Comparison of ENCODE assay signal across 13 cellular contexts in the genomic region with DNA sequence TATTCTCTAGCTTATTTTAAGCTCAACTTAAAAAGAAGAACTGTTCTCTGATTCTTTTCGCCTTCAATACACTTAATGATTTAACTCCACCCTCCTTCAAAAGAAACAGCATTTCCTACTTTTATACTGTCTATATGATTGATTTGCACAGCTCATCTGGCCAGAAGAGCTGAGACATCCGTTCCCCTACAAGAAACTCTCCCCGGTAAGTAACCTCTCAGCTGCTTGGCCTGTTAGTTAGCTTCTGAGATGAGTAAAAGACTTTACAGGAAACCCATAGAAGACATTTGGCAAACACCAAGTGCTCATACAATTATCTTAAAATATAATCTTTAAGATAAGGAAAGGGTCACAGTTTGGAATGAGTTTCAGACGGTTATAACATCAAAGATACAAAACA. TPM values are rescaled to one million over a fixed set of nuclear protein-coding genes. Genes with fewer than 3 reads are reported as not detected.
A peak's percentile ranks its signal among the peaks of the same experiment; 100 is the strongest.
DNase-seq lines count a peak whose midpoint lies in the region; ATAC-seq and TF ChIP-seq lines count a peak whose summit lies in the region.
"Had no signal": no experiment of that assay in that cellular context is flagged by ENCODE, and none has a peak within 500 bp of the region (broad histone marks: within the 10 kb centered on the region; RNA-seq: fewer than 3 reads in every experiment).

A gene (plus strand): TSS at position 163 of the 400 bp plus-strand sequence. CDS start 1,957 bp downstream, outside the sequence.

- intact Hi-C loops in stomach (cut with DNase I; ENCODE audit: low total_unique reads) = loop anchor here (10.0 kb wide), 1 partner anchor 426 kb away; a partner anchor contains a TSS

- H3K9me3 Mint-ChIP-seq in activated CD4-positive, alpha-beta T cell treated with anti-CD3 and anti-CD28 coated beads, Interleukin-2, amount 10 ng/mL, durations not matched to agents 7 days and 5 days = peaks cover 4% of the 10 kb centered on the region
- H3K9me3 Mint-ChIP-seq in immature natural killer cell = peaks cover 0 to 1% (median 0%) of the 10 kb centered on the region in 6 donors
- H3K9me3 Mint-ChIP-seq: GM23338 had no signal

- peaks cover 0 to 22% (median 0%) of the 10 kb centered on the region in 3 donors for H3K27me3 ChIP-seq in stomach

- POLR2A ChIA-PET in activated CD4-positive, alpha-beta T cell treated with anti-CD3 and anti-CD28 coated beads, Interleukin-2, amount 10 ng/mL, durations not matched to agents 7 days and 5 days (lab: Charles Lee) = interaction anchor here (0.8 to 1.8 kb wide), 3 partner anchors 71 to 273 kb away, joined by 3 to 7 read pairs (median 3); no protein-coding TSS in a partner anchor

- peak within 1 kb of the TSS; percentile 65 for H3K4me3 Mint-ChIP-seq in activated CD4-positive, alpha-beta T cell treated with anti-CD3 and anti-CD28 coated beads, Interleukin-2, amount 10 ng/mL, durations not matched to agents 7 days and 5 days
- H3K4me3 Mint-ChIP-seq in immature natural killer cell = peak within 1 kb of the TSS; percentile 60 to 88 (median 72)
- H3K4me3 Mint-ChIP-seq: GM23338 had no signal

- 38 to 44% (median 42%) methylated on average over 4 of the region's 4 CpGs for WGBS in stomach, 5 donors

- peak within 1 kb of the TSS in 4 of 5 donors; percentile 15 to 51 (median 38) for H3K27ac ChIP-seq in stomach
- H3K27ac ChIP-seq: suprapubic skin had no signal

- no peak for TF ChIP-seq EP300 in stomach (IDR thresholded peaks at IDR 0.05)

- H3K4me1 ChIP-seq in stomach = no peaks in the 10 kb centered on the region
- H3K4me1 ChIP-seq: suprapubic skin had no signal

- no peak for TF ChIP-seq POLR2A in stomach (IDR thresholded peaks at IDR 0.05)

- H3K27me3 Mint-ChIP-seq in activated CD4-positive, alpha-beta T cell treated with anti-CD3 and anti-CD28 coated beads, Interleukin-2, amount 10 ng/mL, durations not matched to agents 7 days and 5 days = peaks cover 34% of the 10 kb centered on the region
- peaks cover 2 to 7% (median 5%) of the 10 kb centered on the region in 3 donors for H3K27me3 Mint-ChIP-seq in immature natural killer cell (ENCODE audit: low read depth in 3 of 3)

- no peaks in the 10 kb centered on the region for H3K36me3 ChIP-seq in stomach
- H3K36me3 ChIP-seq: suprapubic skin had no signal

- ATAC-seq in GM18907 (IDR thresholded peaks at IDR 0.05; ENCODE audit: unreplicated experiment) (no peak), GM21529 (IDR thresholded peaks at IDR 0.05; ENCODE audit: unreplicated experiment) (no peak), GM18517 (IDR thresholded peaks at IDR 0.05; ENCODE audit: unreplicated experiment) (no peak)
- ATAC-seq: GM23338 had no signal

- H3K9me3 ChIP-seq in stomach = no peaks in the 10 kb centered on the region
- H3K9me3 ChIP-seq: suprapubic skin had no signal

- no peak for TF ChIP-seq CTCF in stomach (IDR thresholded peaks at IDR 0.05)

- CTCF ChIA-PET in activated CD4-positive, alpha-beta T cell treated with anti-CD3 and anti-CD28 coated beads, Interleukin-2, amount 10 ng/mL, durations not matched to agents 7 days and 5 days (lab: Charles Lee) = interaction anchor here (0.5 to 6.1 kb wide), 16 partner anchors 8 to 1311 kb away, joined by 3 to 42 read pairs (median 10); a partner anchor contains a TSS

- H3K4me1 Mint-ChIP-seq in activated CD4-positive, alpha-beta T cell treated with anti-CD3 and anti-CD28 coated beads, Interleukin-2, amount 10 ng/mL, durations not matched to agents 7 days and 5 days = peaks cover 70% of the 10 kb centered on the region
- peaks cover 75 to 91% of the 10 kb centered on the region in 2 donors for H3K4me1 Mint-ChIP-seq in immature natural killer cell

- peak within 1 kb of the TSS; percentile 81 for H3K27ac Mint-ChIP-seq in activated CD4-positive, alpha-beta T cell treated with anti-CD3 and anti-CD28 coated beads, Interleukin-2, amount 10 ng/mL, durations not matched to agents 7 days and 5 days
- H3K27ac Mint-ChIP-seq in immature natural killer cell = peak within 1 kb of the TSS; percentile 47 to 94 (median 86)
- H3K27ac Mint-ChIP-seq: GM23338 had no signal

- H3K4me3 ChIP-seq in stomach = peak within 1 kb of the TSS in 3 of 4 donors; percentile 0 to 15 (median 6)
- H3K4me3 ChIP-seq: GM23338, suprapubic skin had no signal

- peaks cover 11% of the 10 kb centered on the region for H3K36me3 Mint-ChIP-seq in activated CD4-positive, alpha-beta T cell treated with anti-CD3 and anti-CD28 coated beads, Interleukin-2, amount 10 ng/mL, durations not matched to agents 7 days and 5 days (ENCODE audit: low read depth)
- no peaks in the 10 kb centered on the region for H3K36me3 Mint-ChIP-seq in immature natural killer cell

- peak; percentile 49 for DNase-seq in activated CD4-positive, alpha-beta T cell treated with anti-CD3 and anti-CD28 coated beads, Interleukin-2, amount 10 ng/mL, durations not matched to agents 7 days and 5 days
- DNase-seq in activated CD4-positive, alpha-beta T cell treated with anti-CD3 and anti-CD28 coated beads, Interleukin-2, amount 50 U/mL, for 48 hours = no peak
- DNase-seq in T-helper 22 cell (ENCODE audit: low read depth) (peak; percentile 19), immature natural killer cell (peak in 1 of 3 donors; percentile 52), stomach (no peak)
- DNase-seq: ACHN, NCI-H69 had no signal

RNA-seq across cellular contexts. Expression of the gene that starts here (rescaled TPM):
- 10 to 100 TPM; 21.6 to 25.2 TPM for total RNA-seq in activated CD4-positive, alpha-beta T cell treated with anti-CD3 and anti-CD28 coated beads, Interleukin-2, amount 10 ng/mL, durations not matched to agents 7 days and 5 days
- polyA plus RNA-seq in immature natural killer cell (1 to 10 TPM in 2 of 3 donors, not detected in 1; 1.4 to 4.2 TPM), stomach (1 to 10 TPM in 1 of 3 donors, under 1 TPM in 2; 0.44 to 2.0 (median 0.68) TPM)
- total RNA-seq in stomach = 1 to 10 TPM in 1 of 5 donors, under 1 TPM in 1, not detected in 3; 0.18 to 9.4 TPM
- total RNA-seq: GM23338, myocyte had no signal
- polyA plus RNA-seq: GM23338 had no signal

Comparison
In these comparisons a context has a peak if more than half of its experiments do, and no peak if none do; other contexts are left out.
1. DNase-seq: peak in activated CD4-positive, alpha-beta T cell treated with anti-CD3 and anti-CD28 coated beads, Interleukin-2, amount 10 ng/mL, durations not matched to agents 7 days and 5 days (single experiment) and T-helper 22 cell (single experiment); none in activated CD4-positive, alpha-beta T cell treated with anti-CD3 and anti-CD28 coated beads, Interleukin-2, amount 50 U/mL, for 48 hours (0 of 2) and stomach (single experiment).